Comparison of ENCODE assay signal across 8 cellular contexts in genomic region chr5:22058620-22059019, GRCh38.
"Had no signal": no experiment of that assay in that cellular context is flagged by ENCODE, and none has a peak within 500 bp of the region (broad histone marks: within the 10 kb centered on the region; RNA-seq: fewer than 3 reads in every experiment).

No MANE protein-coding gene starts in this region.

- DNase-seq: GDM1, GF-D8 had no signal

- FAIRE-seq: G401.6, GM12878, GM12891, GM12892, GM18507, GM19239 had no signal

- H3K4me3 ChIP-seq: GM12878 had no signal

- ATAC-seq: GM12878 had no signal
